ENCODE assay signal across 26 cellular contexts in the genomic region with DNA sequence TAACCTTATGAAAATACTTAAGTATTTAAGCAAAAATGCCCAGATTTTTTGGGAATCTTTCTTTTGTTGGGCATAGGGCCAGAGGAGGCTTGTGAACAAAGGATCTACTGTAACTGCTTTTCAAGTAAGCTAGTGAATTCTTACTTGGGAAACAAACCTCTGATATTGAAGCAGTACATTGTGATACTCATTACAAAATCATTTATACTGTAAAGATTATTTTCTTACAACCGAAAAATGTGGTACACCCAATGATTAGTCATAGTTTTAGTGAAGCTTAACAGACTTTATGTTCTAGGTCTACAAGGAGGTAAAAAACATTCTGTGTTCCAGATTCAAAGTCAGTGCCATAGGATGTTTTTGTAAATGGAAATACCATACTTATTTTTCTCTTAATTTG.
DNase-seq lines count a peak whose midpoint lies in the region; FAIRE-seq and TF ChIP-seq lines count a peak whose summit lies in the region.
"Had no signal": no experiment of that assay in that cellular context is flagged by ENCODE, and none has a peak within 500 bp of the region (broad histone marks: within the 10 kb centered on the region; RNA-seq: fewer than 3 reads in every experiment).

No MANE protein-coding gene starts in this region.

- DNase-seq in D721Med (ENCODE audit: insufficient read length, low spot score) (no peak), HT1080 (ENCODE audit: low read depth) (peak; percentile 81), bronchial epithelial cell (ENCODE audit: low read depth) (peak; percentile 33), iris pigment epithelial cell (ENCODE audit: low read depth) (peak; percentile 62), NCI-H510A treated with DMSO at 0.1 percent for 48 hours (lab: John Stamatoyannopoulos, UW) (no peak), cerebellar nuclear complex (lab: John Stamatoyannopoulos, UW) (no peak), DMS 273 (lab: John Stamatoyannopoulos, UW; ENCODE audit: unreplicated experiment) (no peak), cardiac septum (ENCODE audit: low spot score) (no peak)
- DNase-seq: ACHN; activated CD8-positive, alpha-beta T cell treated with anti-CD3 and anti-CD28 coated beads for 36 hours; activated naive CD4-positive, alpha-beta T cell treated with Interleukin-2 at 50 U/mL for 16 hours; activated T-cell treated with anti-CD3 and anti-CD28 coated beads, Interleukin-2, amount 50 U/mL, for 1 hour; aorta; CD4-positive, CD25-positive, alpha-beta regulatory T cell; DMS153; NCI-H1105; NCI-H2081 treated with DMSO at 0.1 percent for 48 hours; NCI-H510A; nephron progenitor cell; RPMI8226; stimulated activated naive CD8-positive, alpha-beta T cell treated with anti-CD3 and anti-CD28 coated beads, Interleukin-15, Interleukin-2, amounts not matched to agents 100 U/mL and 50 U/mL, for 24 hours had no signal

- no peaks in the 10 kb centered on the region for H3K27me3 ChIP-seq in bronchial epithelial cell (ENCODE audit: control insufficient read depth, insufficient read depth, low read length)
- H3K27me3 ChIP-seq: gastroesophageal sphincter, tibial nerve had no signal

- TF ChIP-seq CTCF in D721Med (IDR thresholded peaks at IDR 0.05; ENCODE audit: insufficient read depth, missing control alignments) (no peak), bronchial epithelial cell (IDR thresholded peaks at IDR 0.05; ENCODE audit: insufficient read depth, low read length, severe bottlenecking) (no peak)

- no peak overlapping the region for H3K4me3 ChIP-seq in bronchial epithelial cell (ENCODE audit: low read depth, low read length)
- H3K4me3 ChIP-seq: gastroesophageal sphincter, HAP-1, skin epidermis, tibial nerve had no signal

- intact Hi-C loops in cardiac septum (cut with DNase I), result no loop called here

- no peaks in the 10 kb centered on the region for H3K36me3 ChIP-seq in bronchial epithelial cell (ENCODE audit: control insufficient read depth, insufficient read depth, low read length)
- H3K36me3 ChIP-seq: gastroesophageal sphincter, HAP-1, tibial nerve had no signal

- FAIRE-seq in D721Med (lab: Jason Lieb, UNC) (peak; percentile 6), bronchial epithelial cell (lab: Jason Lieb, UNC) (no peak)
- FAIRE-seq: endothelial cell of umbilical vein had no signal

Comparison
In these comparisons a context has a peak if more than half of its experiments do, and no peak if none do; other contexts are left out.
1. DNase-seq: peak in HT1080 (single experiment), bronchial epithelial cell (single experiment) and iris pigment epithelial cell (single experiment); none in D721Med (single experiment), NCI-H510A treated with DMSO at 0.1 percent for 48 hours (single experiment), cerebellar nuclear complex (0 of 2), DMS 273 (single experiment) and cardiac septum (single experiment).